ENCODE assay signal across 19 cellular contexts in the genomic region with DNA sequence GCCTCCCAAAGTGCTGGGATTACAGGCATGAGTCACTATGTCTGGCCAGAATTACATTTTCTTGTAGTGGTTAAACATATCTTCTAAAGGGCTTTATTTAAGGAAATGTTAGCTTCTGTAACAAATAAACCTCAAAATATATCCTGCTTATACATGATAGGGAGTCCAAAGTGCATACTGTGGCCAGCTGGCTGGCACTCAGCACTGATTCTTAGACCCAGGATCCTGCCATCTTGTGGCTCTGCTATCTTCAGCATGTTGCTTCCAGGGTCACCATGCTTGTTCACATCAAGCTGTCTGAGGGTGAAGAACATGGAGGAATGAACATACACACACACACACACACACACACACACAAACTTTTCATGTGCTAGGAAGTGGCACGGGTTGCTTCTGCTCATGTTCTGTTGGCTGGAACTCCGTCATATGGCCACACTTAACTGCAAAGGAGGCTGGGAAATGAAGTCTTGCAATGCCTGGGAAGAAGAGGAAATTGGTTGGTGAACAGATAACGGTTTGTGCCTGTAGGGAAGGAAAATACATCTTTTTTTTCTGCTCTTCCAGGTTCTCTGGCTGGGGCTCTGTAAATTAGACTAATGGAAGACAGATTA. TPM values are rescaled to one million over a fixed set of nuclear protein-coding genes. Genes with fewer than 3 reads are reported as not detected.
DNase-seq lines count a peak whose midpoint lies in the region; ATAC-seq, FAIRE-seq and TF ChIP-seq lines count a peak whose summit lies in the region.
"Had no signal": no experiment of that assay in that cellular context is flagged by ENCODE, and none has a peak within 500 bp of the region (broad histone marks: within the 10 kb centered on the region; RNA-seq: fewer than 3 reads in every experiment).

No MANE protein-coding gene starts in this region.

- no peak for TF ChIP-seq RAD21 in K562 (CRISPR knock-in tag; conservative IDR thresholded peaks at IDR 0.05 in 1 of 2, IDR thresholded peaks at IDR 0.05 in 1 of 2)

- BruUV-seq in K562 (replicated peaks; lab: Mats Ljungman, UMichigan): no TSS peak

- no peak for ATAC-seq in K562
- no peak for ATAC-seq in HG03469 (IDR thresholded peaks at IDR 0.05; ENCODE audit: unreplicated experiment)
- ATAC-seq in GM18909 (IDR thresholded peaks at IDR 0.05; ENCODE audit: poor library complexity, unreplicated experiment): no peak

- no peak for TF ChIP-seq EP300 in K562 (IDR thresholded peaks at IDR 0.05; ENCODE audit: low read length)

- in situ Hi-C loops in K562 (cut with MboI): no loop called here

- TF ChIP-seq POLR2A in K562 (conservative IDR thresholded peaks at IDR 0.05): no peak

- H2AFZ ChIP-seq in K562 (ENCODE audit: low read depth, low read length): no peak overlapping the region

- H3K27me3 ChIP-seq in HL-60 (ENCODE audit: insufficient read depth, poor library complexity, severe bottlenecking) (no peaks in the 10 kb centered on the region), K562 (ENCODE audit: control insufficient read depth in 2 of 2, insufficient read depth in 2 of 2, low read length in 2 of 2) (peaks cover 5 to 25% of the 10 kb centered on the region in 2 experiments; a peak in 4 of 5 replicates)

- no peaks in the 10 kb centered on the region for H3K9me1 ChIP-seq in K562 (ENCODE audit: control insufficient read depth, insufficient read depth, low read length)

- H3K27ac ChIP-seq in HL-60 (replicated peaks) (no peak overlapping the region), K562 (ENCODE audit: extremely low read depth, low read depth, low read length) (no peak overlapping the region)
- H3K27ac ChIP-seq: RWPE1 had no signal

- POLR2A ChIA-PET in K562 (lab: Yijun Ruan, JAX): no interaction called here

- H3K9me3 ChIP-seq in K562 (replicated peaks; ENCODE audit: control insufficient read depth, insufficient read depth, low read depth, low read length): no peaks in the 10 kb centered on the region
- H3K9me3 ChIP-seq: Caco-2 had no signal

- no peak for FAIRE-seq in K562 (lab: Jason Lieb, UNC)
- FAIRE-seq: GM12891, GM19239 had no signal

- DNase-seq in AML-193 (lab: John Stamatoyannopoulos, UW) (peak; percentile 11 to 23), HL-60 (ENCODE audit: low read depth in 1 of 2, low spot score in 1 of 2) (peak; percentile 21 to 55), OCI-M1 (lab: John Stamatoyannopoulos, UW) (peak; percentile 75), K562 (ENCODE audit: extremely low read depth in 1 of 4, low spot score in 3 of 4) (no peak), NCI-H748 treated with DMSO at 0.1 percent for 48 hours (lab: John Stamatoyannopoulos, UW) (no peak)
- DNase-seq: Caco-2, DMS53, HCEC 1CT, MM.1S, NCI-H1436 treated with DMSO at 0.1 percent for 48 hours, NCI-H2081, NCI-H510A treated with DMSO at 0.1 percent for 48 hours had no signal

- no peaks in the 10 kb centered on the region for H4K20me1 ChIP-seq in K562 (replicated peaks; ENCODE audit: control insufficient read depth, insufficient read depth, low read length)

- CTCF ChIA-PET in K562 (lab: Yijun Ruan, JAX; ENCODE audit: low intra/inter-chr PET ratio): no interaction called here

- H3K79me2 ChIP-seq in K562 (ENCODE audit: control insufficient read depth, insufficient read depth, low read length): no peaks in the 10 kb centered on the region

- no peak overlapping the region for H3K4me3 ChIP-seq in HL-60 (replicated peaks; ENCODE audit: insufficient read depth, low read length)
- no peak overlapping the region for H3K4me3 ChIP-seq in K562

- H3K4me2 ChIP-seq in K562 (ENCODE audit: insufficient read depth, low read length): no peak overlapping the region

- intact Hi-C loops in K562 (cut with micrococcal nuclease): no loop called here

- H3K9ac ChIP-seq in K562 (ENCODE audit: insufficient read depth in 1 of 2, low read depth in 2 of 2, low read length in 2 of 2): no peak overlapping the region

- 3% methylated on average over 3 of the region's 3 CpGs for WGBS in K562 (ENCODE audit: insufficient coverage, low coverage, missing lambda C conversion rate)

- no peaks in the 10 kb centered on the region for H3K36me3 ChIP-seq in K562 (ENCODE audit: control insufficient read depth, insufficient read depth, low read length)

- no peaks in the 10 kb centered on the region for H3K4me1 ChIP-seq in K562 (replicated peaks in 1 of 2; ENCODE audit: control insufficient read depth in 2 of 2, insufficient read depth in 2 of 2, low read length in 2 of 2)
- H3K4me1 ChIP-seq: Caco-2 had no signal

- no peak for TF ChIP-seq CTCF in HL-60 (IDR thresholded peaks at IDR 0.05; ENCODE audit: insufficient read depth, low read length)
- TF ChIP-seq CTCF in K562 (IDR thresholded peaks at IDR 0.05 in 2 of 3, conservative IDR thresholded peaks at IDR 0.05 in 1 of 3; ENCODE audit: insufficient read depth in 2 of 3, low read depth in 1 of 3, low read length in 3 of 3): no peak

TF ChIP-seq in K562, 482 proteins besides CTCF, POLR2A, EP300 and RAD21:
- peak; percentile 37 for TF ChIP-seq USF2 (CRISPR knock-in tag; IDR thresholded peaks at IDR 0.05)
- TF ChIP-seq HNRNPLL (IDR thresholded peaks at IDR 0.05; ENCODE audit: low read depth, low read length, poor library complexity, severe bottlenecking): no peak
- TF ChIP-seq HCFC1 (IDR thresholded peaks at IDR 0.05; ENCODE audit: low read depth, low read length): peak; percentile 39; the same call in 1 of the 2 replicates
- TF ChIP-seq NFIX (CRISPR knock-in tag; IDR thresholded peaks at IDR 0.05; ENCODE audit: low read depth): no peak
- TF ChIP-seq SRSF3 (IDR thresholded peaks at IDR 0.05; ENCODE audit: insufficient read depth, low read length): no peak
- TF ChIP-seq FOXM1 (IDR thresholded peaks at IDR 0.05; ENCODE audit: low read depth): no peak
- TF ChIP-seq FOXM1 (CRISPR knock-in tag; IDR thresholded peaks at IDR 0.05; ENCODE audit: low read depth): no peak
- no peak for TF ChIP-seq ZZZ3 (IDR thresholded peaks at IDR 0.05)
- peak; percentile 53; the same call in 1 of the 2 replicates for TF ChIP-seq ZNF143 (CRISPR knock-in tag; IDR thresholded peaks at IDR 0.05)
- TF ChIP-seq, protein P1, sequence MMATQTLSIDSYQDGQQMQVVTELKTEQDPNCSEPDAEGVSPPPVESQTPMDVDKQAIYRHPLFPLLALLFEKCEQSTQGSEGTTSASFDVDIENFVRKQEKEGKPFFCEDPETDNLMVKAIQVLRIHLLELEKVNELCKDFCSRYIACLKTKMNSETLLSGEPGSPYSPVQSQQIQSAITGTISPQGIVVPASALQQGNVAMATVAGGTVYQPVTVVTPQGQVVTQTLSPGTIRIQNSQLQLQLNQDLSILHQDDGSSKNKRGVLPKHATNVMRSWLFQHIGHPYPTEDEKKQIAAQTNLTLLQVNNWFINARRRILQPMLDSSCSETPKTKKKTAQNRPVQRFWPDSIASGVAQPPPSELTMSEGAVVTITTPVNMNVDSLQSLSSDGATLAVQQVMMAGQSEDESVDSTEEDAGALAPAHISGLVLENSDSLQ (IDR thresholded peaks at IDR 0.05): peak; percentile 55; the same call in 1 of the 2 replicates
- no peak for TF ChIP-seq ATF4 (CRISPR knock-in tag; IDR thresholded peaks at IDR 0.05)
- TF ChIP-seq TRIM28 (IDR thresholded peaks at IDR 0.05): no peak
- TF ChIP-seq ZNF165 (CRISPR knock-in tag; IDR thresholded peaks at IDR 0.05; ENCODE audit: borderline replicate concordance): no peak

RNA-seq across cellular contexts. Expression of gene NPPC, which starts 40.0 kb away (rescaled TPM):
- not detected in 2 replicates for total RNA-seq in K562 (2011; cell fraction: chromatin; rRNA removed; ENCODE audit: low replicate concordance)
- not detected in 2 replicates for total RNA-seq in K562 (2011; cell fraction: nucleolus; rRNA removed)
- not detected in 2 replicates for total RNA-seq in K562 (2011; cell fraction: nucleoplasm; rRNA removed)
- not detected in 2 replicates for total RNA-seq in K562 (2014; rRNA removed)
- total RNA-seq in K562 (2014; rRNA removed; fragmentation: Illumina TruSeq; extraction: Trizol): not detected in 2 replicates
- not detected in 2 replicates for total RNA-seq in K562 (2015; rRNA removed; fragmentation: Illumina TruSeq; extraction: Trizol)
- not detected in 2 replicates for total RNA-seq in K562 (2021)
- not detected in 2 replicates for polyA plus RNA-seq in K562 (2011; rRNA removed)
- polyA plus RNA-seq in K562 (2011; cell fraction: cytosol; rRNA removed): not detected in 2 replicates
- polyA plus RNA-seq in K562 (2011; cell fraction: nucleus; rRNA removed): not detected in 2 replicates
- polyA plus RNA-seq in K562 (2012): not detected in 2 replicates
- not detected in 2 replicates for polyA plus RNA-seq in K562 (2014; fragmentation: Illumina TruSeq; extraction: Trizol)
- polyA plus RNA-seq in K562 (2014; fragmentation: Nextera tagmentation; extraction: Ambion mirVana): not detected
- not detected in 2 replicates for polyA plus RNA-seq in K562 (2014; rRNA removed)
- polyA minus RNA-seq in K562 (2011; rRNA and poly(A)+ RNA removed): not detected in 2 replicates
- polyA minus RNA-seq in K562 (2011; cell fraction: cytosol; rRNA and poly(A)+ RNA removed): not detected in 2 replicates
- not detected in 2 replicates for polyA minus RNA-seq in K562 (2011; cell fraction: nucleus; rRNA and poly(A)+ RNA removed)
- total RNA-seq: A673, Caco-2, OCI-LY7 had no signal

Comparison
In these comparisons a context has a peak if more than half of its experiments do, and no peak if none do; other contexts are left out.
1. DNase-seq: peak in AML-193 (2 of 2), HL-60 (2 of 2) and OCI-M1 (single experiment); none in K562 (0 of 4) and NCI-H748 treated with DMSO at 0.1 percent for 48 hours (single experiment).